Comparison of ENCODE assay signal across 12 cellular contexts in the genomic region with DNA sequence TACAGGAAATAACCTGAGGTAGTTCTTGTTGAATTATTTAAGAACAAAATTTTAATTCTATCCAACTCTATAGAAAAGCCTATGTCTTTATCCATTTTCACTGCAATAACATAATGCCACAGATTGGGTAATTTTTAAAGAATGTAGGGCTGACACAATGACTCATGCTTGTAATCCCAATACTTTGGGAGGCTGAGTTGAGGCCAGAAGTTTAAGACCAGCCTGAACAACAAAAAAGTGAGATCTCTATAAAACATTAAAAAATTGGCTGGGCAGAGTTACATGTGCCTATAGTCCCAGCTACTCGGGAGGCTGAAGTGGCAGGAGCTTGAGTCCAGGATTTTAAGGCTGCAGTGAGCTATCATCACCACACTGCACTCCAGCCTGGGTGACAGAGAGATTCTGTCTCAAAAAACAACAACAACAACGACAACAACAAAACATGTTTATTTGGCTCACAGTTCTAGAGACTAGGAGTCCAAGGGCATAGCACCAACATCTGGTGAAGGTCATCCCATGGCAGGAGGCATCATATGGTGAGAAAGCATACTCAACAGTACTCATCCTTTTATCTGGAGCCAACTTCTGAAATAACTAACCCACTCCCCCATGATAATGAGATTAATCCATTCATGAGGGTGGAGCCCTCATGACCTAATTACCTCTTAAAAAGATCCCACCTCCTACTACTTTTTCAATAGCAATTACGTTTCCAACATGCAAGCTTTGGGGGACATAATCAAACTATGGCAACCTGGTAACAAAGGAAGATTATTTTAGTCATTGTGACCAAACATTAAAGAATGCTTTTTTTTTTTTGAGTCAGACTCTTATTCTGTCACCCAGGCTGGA. TPM values are rescaled to one million over a fixed set of nuclear protein-coding genes. Genes with fewer than 3 reads are reported as not detected.
DNase-seq lines count a peak whose midpoint lies in the region; ATAC-seq and TF ChIP-seq lines count a peak whose summit lies in the region.
"Had no signal": no experiment of that assay in that cellular context is flagged by ENCODE, and none has a peak within 500 bp of the region (broad histone marks: within the 10 kb centered on the region; RNA-seq: fewer than 3 reads in every experiment).

No MANE protein-coding gene starts in this region.

- H3K27me3 ChIP-seq in right atrium auricular region, result no peaks in the 10 kb centered on the region

- H3K4me3 ChIP-seq in right atrium auricular region, result no peak overlapping the region

- no peaks in the 10 kb centered on the region for H3K9me3 ChIP-seq in right atrium auricular region

- H3K4me1 ChIP-seq in right atrium auricular region, result peaks cover 0 to 14% of the 10 kb centered on the region in 2 donors

- ATAC-seq in GM19023 (IDR thresholded peaks at IDR 0.05; ENCODE audit: unreplicated experiment), result no peak
- ATAC-seq: CD8-positive, alpha-beta T cell had no signal

- peak overlapping the region; percentile 22 to 39 for H3K27ac ChIP-seq in right atrium auricular region

- no peak for TF ChIP-seq CTCF in right atrium auricular region (IDR thresholded peaks at IDR 0.05)

- H3K36me3 ChIP-seq in right atrium auricular region, result no peaks in the 10 kb centered on the region

- DNase-seq in AG08395 (ENCODE audit: low spot score) (peak; percentile 61), HT1080 (ENCODE audit: low read depth) (peak; percentile 76), amniotic epithelial cell (ENCODE audit: low read depth) (peak; percentile 81), right atrium auricular region (ENCODE audit: low spot score) (no peak), T-helper 9 cell (no peak), DMS79 (lab: John Stamatoyannopoulos, UW) (no peak)
- DNase-seq in activated CD8-positive, alpha-beta memory T cell treated with anti-CD3 and anti-CD28 coated beads, Interleukin-2, amount 50 U/mL, for 48 hours, result no peak
- DNase-seq: activated B cell treated with CpG ODN at 0.5 μM for 24 hours; CD8-positive, alpha-beta T cell; H9; NCI-H526 had no signal

RNA-seq across cellular contexts. Expression of a gene that starts 59.6 kb away (rescaled TPM):
- total RNA-seq in HT1080 (2014; rRNA removed; shearing (Covaris generic)), result 29.4 and 42.2 TPM in 2 replicates
- 14.2 and 20.4 TPM in 2 replicates for polyA plus RNA-seq in HT1080 (2015; cell fraction: cytosol; rRNA removed)
- 36.0 and 45.5 TPM in 2 replicates for polyA plus RNA-seq in HT1080 (2015; cell fraction: nucleus; rRNA removed)
- total RNA-seq in right atrium auricular region, result 10 to 100 TPM in 1 of 2 donors, 1 to 10 TPM in 1; 6.3 to 12.1 TPM

Comparison
In these comparisons a context has a peak if more than half of its experiments do, and no peak if none do; other contexts are left out.
1. DNase-seq: peak in AG08395 (single experiment), HT1080 (single experiment) and amniotic epithelial cell (single experiment); none in right atrium auricular region (single experiment), T-helper 9 cell (single experiment), activated CD8-positive, alpha-beta memory T cell treated with anti-CD3 and anti-CD28 coated beads, Interleukin-2, amount 50 U/mL, for 48 hours (single experiment) and DMS79 (single experiment).